ENCODE assay signal across 30 cellular contexts in the genomic region with DNA sequence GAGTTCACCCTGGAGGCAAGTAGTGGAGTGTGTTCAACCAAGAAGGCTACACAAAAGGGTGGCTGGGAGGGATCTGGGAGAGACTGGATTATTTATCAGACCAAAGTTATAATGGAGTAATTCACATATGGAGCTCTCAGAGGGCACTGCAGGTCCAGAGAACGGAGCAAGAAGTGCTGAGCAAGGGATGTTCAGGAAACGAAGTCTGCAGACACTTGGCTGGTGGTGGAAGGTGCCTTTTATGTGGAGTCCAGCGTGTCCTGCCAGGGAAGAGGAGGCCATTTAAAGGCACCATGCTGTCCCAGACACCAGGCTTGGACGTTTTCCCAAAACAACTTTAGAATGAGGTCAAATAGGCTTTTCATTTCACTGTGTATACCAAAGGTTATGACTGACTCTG.
DNase-seq lines count a peak whose midpoint lies in the region; ATAC-seq lines count a peak whose summit lies in the region.
"Had no signal": no experiment of that assay in that cellular context is flagged by ENCODE, and none has a peak within 500 bp of the region (broad histone marks: within the 10 kb centered on the region; RNA-seq: fewer than 3 reads in every experiment).

No MANE protein-coding gene starts in this region.

- peaks cover 2 to 4% (median 2%) of the 10 kb centered on the region in 3 donors for H3K27me3 Mint-ChIP-seq in immature natural killer cell (ENCODE audit: low read depth in 3 of 3)
- H3K27me3 Mint-ChIP-seq: B cell had no signal

- 0 out of 2 replicates have a peak overlapping the region, but pooled peaks have one; percentile 12 for H3K4me3 ChIP-seq in SK-N-MC
- H3K4me3 ChIP-seq: gastroesophageal sphincter, lung, psoas muscle, sigmoid colon, stomach, thyroid gland, vagina had no signal

- H3K9me3 Mint-ChIP-seq in immature natural killer cell, result no peaks in the 10 kb centered on the region
- H3K9me3 Mint-ChIP-seq: activated CD8-positive, alpha-beta T cell treated with anti-CD3 and anti-CD28 coated beads for 36 hours; CD8-positive, alpha-beta memory T cell; T-helper 2 cell treated with Interferon-gamma antibody and Interleukin-4, amounts not matched to agents 5 μg/mL and 100 μg/mL, for 36 hours had no signal

- peak; percentile 40 for ATAC-seq in left lobe of liver
- no peak for ATAC-seq in GM21619 (IDR thresholded peaks at IDR 0.05; ENCODE audit: unreplicated experiment)
- ATAC-seq: activated CD8-positive, alpha-beta T cell treated with anti-CD3 and anti-CD28 coated beads for 36 hours; gastroesophageal sphincter; HCT116; psoas muscle had no signal

- H3K9ac ChIP-seq in SK-N-MC (ENCODE audit: insufficient read length), result no peak overlapping the region

- peaks cover 9% of the 10 kb centered on the region; the same call in 1 of the 2 replicates for H3K9me3 ChIP-seq in SK-N-MC (ENCODE audit: low read depth, low read length)
- H3K9me3 ChIP-seq: psoas muscle, sigmoid colon, thyroid gland, vagina had no signal

- H3K27ac ChIP-seq in SK-N-MC, result peak overlapping the region; percentile 71; the same call in 1 of the 2 replicates
- H3K27ac ChIP-seq: brain microvascular endothelial cell, gastroesophageal sphincter, psoas muscle, sigmoid colon, stomach, thyroid gland, vagina had no signal

- H3K36me3 ChIP-seq in SK-N-MC (ENCODE audit: insufficient read depth, low read length), result peaks cover 9% of the 10 kb centered on the region; the same call in 1 of the 2 replicates
- H3K36me3 ChIP-seq: brain microvascular endothelial cell, gastroesophageal sphincter, sigmoid colon, stomach, thyroid gland, vagina had no signal

- no peak overlapping the region for H3K4me3 Mint-ChIP-seq in immature natural killer cell
- H3K4me3 Mint-ChIP-seq: activated CD8-positive, alpha-beta T cell treated with anti-CD3 and anti-CD28 coated beads for 36 hours; B cell; CD8-positive, alpha-beta memory T cell; neural crest cell; T-helper 2 cell treated with Interferon-gamma antibody and Interleukin-4, amounts not matched to agents 5 μg/mL and 100 μg/mL, for 36 hours had no signal

- H3K27ac Mint-ChIP-seq in immature natural killer cell, result no peak overlapping the region
- H3K27ac Mint-ChIP-seq: activated CD8-positive, alpha-beta T cell treated with anti-CD3 and anti-CD28 coated beads for 36 hours; B cell; CD8-positive, alpha-beta memory T cell; T-helper 2 cell treated with Interferon-gamma antibody and Interleukin-4, amounts not matched to agents 5 μg/mL and 100 μg/mL, for 36 hours had no signal

- in situ Hi-C loops in G401 (cut with HindIII; ENCODE audit: low sequenced_read_pairs), result no loop called here

- DNase-seq in G401 (ENCODE audit: low spot score) (peak; percentile 21), SK-N-MC (ENCODE audit: low read depth, low spot score) (no peak), left lobe of liver (ENCODE audit: low spot score) (no peak), putamen (ENCODE audit: low spot score) (peak; percentile 14), immature natural killer cell (no peak), NCI-H2029 treated with DMSO at 0.1 percent for 48 hours (lab: John Stamatoyannopoulos, UW) (no peak), NCI-H524 treated with DMSO at 0.1 percent for 48 hours (lab: John Stamatoyannopoulos, UW) (no peak)
- DNase-seq: activated CD8-positive, alpha-beta memory T cell treated with anti-CD3 and anti-CD28 coated beads, Interleukin-2, amount 50 U/mL, for 48 hours; activated CD8-positive, alpha-beta T cell treated with anti-CD3 and anti-CD28 coated beads for 36 hours; activated naive CD4-positive, alpha-beta T cell treated with anti-CD3 and anti-CD28 coated beads, Interleukin-2, amount 50 U/mL, for 16 hours; brain microvascular endothelial cell; CD8-positive, alpha-beta memory T cell; effector CD4-positive, alpha-beta T cell; hippocampal formation; Kasumi-1; NCI-H510A; psoas muscle; SHP77; sigmoid colon; stimulated activated CD4-positive, alpha-beta T cell treated with anti-CD3 and anti-CD28 coated beads, Interleukin-4, amount 100 ng/mL, for 1 hour; stomach; thyroid gland had no signal

- H3K4me1 Mint-ChIP-seq in immature natural killer cell, result no peaks in the 10 kb centered on the region
- H3K4me1 Mint-ChIP-seq: B cell; CD8-positive, alpha-beta memory T cell had no signal

- no peaks in the 10 kb centered on the region for H3K36me3 Mint-ChIP-seq in immature natural killer cell
- H3K36me3 Mint-ChIP-seq: CD8-positive, alpha-beta memory T cell had no signal

Comparison
In these comparisons a context has a peak if more than half of its experiments do, and no peak if none do; other contexts are left out.
1. DNase-seq: peak in G401 (single experiment) and putamen (single experiment); none in SK-N-MC (single experiment), left lobe of liver (single experiment), immature natural killer cell (0 of 3), NCI-H2029 treated with DMSO at 0.1 percent for 48 hours (single experiment) and NCI-H524 treated with DMSO at 0.1 percent for 48 hours (single experiment).